ENCODE assay signal across 21 cellular contexts in genomic region chr3:156396851-156397250, GRCh38.
"Had no signal": no experiment of that assay in that cellular context is flagged by ENCODE, and none has a peak within 500 bp of the region (broad histone marks: within the 10 kb centered on the region; RNA-seq: fewer than 3 reads in every experiment).

No MANE protein-coding gene starts in this region.

- H3K4me1 ChIP-seq: foreskin keratinocyte, right atrium auricular region, uterus had no signal

- H3K27ac ChIP-seq: ascending aorta, foreskin keratinocyte, right atrium auricular region, tibial nerve, uterus had no signal

- ATAC-seq: activated CD4-positive, CD25-positive, alpha-beta regulatory T cell treated with anti-CD3 and anti-CD28 coated beads, Interleukin-2, amount 50 U/mL, for 24 hours; activated T-helper 17 cell treated with anti-CD3 and anti-CD28 coated beads, Interleukin-2, amount 50 U/mL, for 72 hours; left ventricle myocardium superior; naive thymus-derived CD8-positive, alpha-beta T cell had no signal

- H3K4me3 ChIP-seq: ascending aorta, right atrium auricular region, skin epidermis, tibial nerve, uterus had no signal

- H3K36me3 ChIP-seq: ascending aorta, right atrium auricular region, tibial nerve, uterus had no signal

- H3K9me3 ChIP-seq: ascending aorta, right atrium auricular region, tibial nerve, uterus had no signal

- H3K27me3 ChIP-seq: ascending aorta, foreskin keratinocyte, right atrium auricular region, tibial nerve, uterus had no signal

- DNase-seq: activated CD4-positive, alpha-beta T cell treated with anti-CD3 and anti-CD28 coated beads, Interleukin-2, amount 50 U/mL, for 1 hour; activated naive CD4-positive, alpha-beta T cell treated with Interleukin-2 at 50 U/mL for 16 hours; activated T-cell treated with anti-CD3 and anti-CD28 coated beads for 4 hours; effector memory CD4-positive, alpha-beta T cell; glutamatergic neuron; hypothalamus; kidney glomerular epithelial cell; left ventricle myocardium superior; mesenchymal stem cell; naive thymus-derived CD8-positive, alpha-beta T cell; stimulated activated CD4-positive, alpha-beta T cell treated with anti-CD3 and anti-CD28 coated beads, Interleukin-15, amount 100 ng/mL, for 24 hours; stimulated activated CD4-positive, alpha-beta T cell treated with anti-CD3 and anti-CD28 coated beads, Interleukin-4, amount 100 ng/mL, for 1 hour; stimulated activated naive CD4-positive, alpha-beta T cell; uterus had no signal
